Comparison of ENCODE assay signal across 21 cellular contexts in genomic region chr10:1522237-1522636, GRCh38.
DNase-seq lines count a peak whose midpoint lies in the region; ATAC-seq and TF ChIP-seq lines count a peak whose summit lies in the region.
"Had no signal": no experiment of that assay in that cellular context is flagged by ENCODE, and none has a peak within 500 bp of the region (broad histone marks: within the 10 kb centered on the region; RNA-seq: fewer than 3 reads in every experiment).

No MANE protein-coding gene starts in this region.

- H3K27ac ChIP-seq in H9 (ENCODE audit: insufficient read length, low read depth, low read length), result no peak overlapping the region
- no peak overlapping the region for H3K27ac ChIP-seq in coronary artery
- H3K27ac ChIP-seq in iPS-20b (ENCODE audit: low read length), result peak overlapping the region; percentile 20
- no peak overlapping the region for H3K27ac ChIP-seq in hepatocyte
- H3K27ac ChIP-seq in body of pancreas, result no peak overlapping the region
- H3K27ac ChIP-seq: A549, KMS-11, SJCRH30 had no signal

- no peaks in the 10 kb centered on the region; a peak in 2 of 7 replicates for H3K36me3 Mint-ChIP-seq in H9 (ENCODE audit: insufficient read depth in 1 of 3, low read depth in 3 of 3)
- H3K36me3 Mint-ChIP-seq: CD4-positive, CD25-positive, alpha-beta regulatory T cell had no signal

- no peak overlapping the region for H3T11ph ChIP-seq in H9 (ENCODE audit: low read length)

- H3K79me2 ChIP-seq in H9 (ENCODE audit: insufficient read depth, low read length) (no peaks in the 10 kb centered on the region), hepatocyte (no peaks in the 10 kb centered on the region)

- no peak overlapping the region for H3K56ac ChIP-seq in H9 (ENCODE audit: insufficient read length, low read depth, low read length)

- H3K4me1 ChIP-seq in H9 (ENCODE audit: insufficient read depth, low read length), result peaks cover 8% of the 10 kb centered on the region
- H3K4me1 ChIP-seq in iPS-20b (ENCODE audit: insufficient read depth, low read length), result peaks cover 15% of the 10 kb centered on the region; the same call in 1 of the 2 replicates
- no peaks in the 10 kb centered on the region for H3K4me1 ChIP-seq in hepatocyte (ENCODE audit: insufficient read depth)
- H3K4me1 ChIP-seq in body of pancreas, result no peaks in the 10 kb centered on the region
- H3K4me1 ChIP-seq: A549, BE2C, SJCRH30 had no signal

- no peak overlapping the region for H3K23ac ChIP-seq in H9 (ENCODE audit: insufficient read length, low read depth, low read length)

- no peak overlapping the region for H4K91ac ChIP-seq in H9 (ENCODE audit: insufficient read length, low read depth, low read length)

- H3K23me2 ChIP-seq in H9 (ENCODE audit: insufficient read length, low read depth, low read length, poor library complexity, severe bottlenecking), result no peaks in the 10 kb centered on the region

- no peak overlapping the region for H3K4me2 ChIP-seq in H9 (ENCODE audit: insufficient read depth, insufficient read length, low read length)
- no peak overlapping the region for H3K4me2 ChIP-seq in hepatocyte
- H3K4me2 ChIP-seq: A549, KMS-11 had no signal

- H3K27me3 Mint-ChIP-seq in H9 (ENCODE audit: low read depth), result no peaks in the 10 kb centered on the region; the same call in 1 of the 2 replicates
- H3K27me3 Mint-ChIP-seq: CD4-positive, CD25-positive, alpha-beta regulatory T cell had no signal

- peaks cover 40 to 46% of the 10 kb centered on the region in 2 experiments for H3K4me1 Mint-ChIP-seq in H9

- DNase-seq in H9 (no peak), coronary artery (ENCODE audit: low spot score) (peak; percentile 40), posterior vena cava (ENCODE audit: low spot score) (peak; percentile 36), hepatocyte (ENCODE audit: low spot score) (no peak), body of pancreas (no peak)
- no peak for DNase-seq in effector CD8-positive, alpha-beta T cell (lab: John Stamatoyannopoulos, UW)
- DNase-seq: BE2C; CD4-positive, CD25-positive, alpha-beta regulatory T cell; COR-L47; DMS79; IMR-90; NCI-H1092 treated with DMSO at 0.1 percent for 48 hours; NCI-H146; NCI-H226; NCI-H524; OCI-M1; SJCRH30 had no signal

- H3K18ac ChIP-seq in H9 (ENCODE audit: insufficient read length, low read depth, low read length), result peak overlapping the region; percentile 59

- H3K9me3 Mint-ChIP-seq in H9, result no peaks in the 10 kb centered on the region

- no peak overlapping the region for H2AK5ac ChIP-seq in H9 (ENCODE audit: insufficient read length, low read length)

- no CpG with 5 or more reads among the region's 4 CpGs for WGBS in H9 (ENCODE audit: extremely low coverage, insufficient read length, low lambda C conversion rate)
- WGBS in hepatocyte (ENCODE audit: low lambda C conversion rate, missing lambda C conversion rate), result 67% methylated on average over 4 of the region's 4 CpGs
- 43 to 69% methylated on average over 4 of the region's 4 CpGs for WGBS in body of pancreas, 2 donors

- H4K8ac ChIP-seq in H9 (replicated peaks; ENCODE audit: insufficient read length, low read depth, low read length), result no peak overlapping the region

- H3K27me3 ChIP-seq in H9 (ENCODE audit: insufficient read depth, low read length) (no peaks in the 10 kb centered on the region), iPS-20b (ENCODE audit: insufficient read depth, low read length) (no peaks in the 10 kb centered on the region), hepatocyte (no peaks in the 10 kb centered on the region), body of pancreas (no peaks in the 10 kb centered on the region)
- H3K27me3 ChIP-seq: BE2C, SJCRH30 had no signal

- no peak overlapping the region for H2BK5ac ChIP-seq in H9 (ENCODE audit: insufficient read length, low read length)

- intact Hi-C loops in posterior vena cava (cut with DNase I) (no loop called here), body of pancreas (cut with DNase I) (no loop called here)

- no peak overlapping the region for H2BK12ac ChIP-seq in H9 (ENCODE audit: insufficient read length, low read depth, low read length)

- no peak overlapping the region for H4K5ac ChIP-seq in H9 (ENCODE audit: insufficient read length, low read depth, low read length)

- 0 out of 2 replicates have a peak overlapping the region, but pooled peaks have one; percentile 62 for H3K14ac ChIP-seq in H9 (ENCODE audit: insufficient read depth, low read length)

- H3K9me2 ChIP-seq in hepatocyte (replicated peaks; ENCODE audit: insufficient read depth), result no peaks in the 10 kb centered on the region

- H3K9ac ChIP-seq in H9 (ENCODE audit: extremely low read depth, insufficient read length, low read length) (no peak overlapping the region), iPS-20b (ENCODE audit: low read depth, low read length) (peak overlapping the region; percentile 16; the same call in 1 of the 2 replicates)
- H3K9ac ChIP-seq: KMS-11 had no signal

- no peak overlapping the region for H2BK15ac ChIP-seq in H9 (ENCODE audit: low read depth, low read length)

- no peaks in the 10 kb centered on the region for H3K79me1 ChIP-seq in H9 (ENCODE audit: insufficient read depth, low read depth, low read length, poor library complexity, severe bottlenecking)

- no peak overlapping the region for H2BK20ac ChIP-seq in H9 (ENCODE audit: low read depth, low read length, poor library complexity, severe bottlenecking)

- H3K9me3 ChIP-seq in H9 (ENCODE audit: control insufficient read depth, low read depth, low read length) (no peaks in the 10 kb centered on the region), iPS-20b (ENCODE audit: insufficient read depth, low read depth, low read length) (no peaks in the 10 kb centered on the region), hepatocyte (ENCODE audit: low read depth) (no peaks in the 10 kb centered on the region), body of pancreas (no peaks in the 10 kb centered on the region)
- H3K9me3 ChIP-seq: A549, BE2C, SJCRH30 had no signal

- H3K4me3 Mint-ChIP-seq in H9, result peak overlapping the region in 1 of 2 experiments; percentile 33; a peak in 1 of 5 replicates
- H3K4me3 Mint-ChIP-seq: CD4-positive, CD25-positive, alpha-beta regulatory T cell had no signal

- H3K36me3 ChIP-seq in iPS-20b (ENCODE audit: insufficient read depth, low read depth, low read length) (no peaks in the 10 kb centered on the region), hepatocyte (replicated peaks; ENCODE audit: insufficient read depth, low read depth) (no peaks in the 10 kb centered on the region), body of pancreas (replicated peaks in 1 of 2; ENCODE audit: insufficient read depth in 1 of 2, low read depth in 2 of 2) (no peaks in the 10 kb centered on the region)
- H3K36me3 ChIP-seq: BE2C, SJCRH30 had no signal

- no peak for ATAC-seq in body of pancreas
- ATAC-seq: A549, HCT116 had no signal

- H3K4me3 ChIP-seq in coronary artery, result no peak overlapping the region
- H3K4me3 ChIP-seq in iPS-20b (ENCODE audit: low read length), result 0 out of 2 replicates have a peak overlapping the region, but pooled peaks have one; percentile 27
- H3K4me3 ChIP-seq in hepatocyte, result no peak overlapping the region
- H3K4me3 ChIP-seq in body of pancreas, result no peak overlapping the region
- H3K4me3 ChIP-seq: A549, SJCRH30 had no signal

- no peak overlapping the region for H2BK120ac ChIP-seq in H9 (ENCODE audit: low read depth, low read length, poor library complexity, severe bottlenecking)

- H3K27ac Mint-ChIP-seq in H9, result peak overlapping the region in 2 of 3 experiments; percentile 0 to 15; a peak in 1 of 7 replicates
- H3K27ac Mint-ChIP-seq: CD4-positive, CD25-positive, alpha-beta regulatory T cell had no signal

- no peak overlapping the region for H3K4ac ChIP-seq in H9 (ENCODE audit: low read depth, low read length)

- H4K20me1 ChIP-seq in H9 (ENCODE audit: control insufficient read depth, insufficient read depth, insufficient read length) (peaks cover 3% of the 10 kb centered on the region), hepatocyte (ENCODE audit: insufficient read depth, poor library complexity, severe bottlenecking) (peaks cover 3% of the 10 kb centered on the region)

- no peak for TF ChIP-seq POLR2A in body of pancreas (IDR thresholded peaks at IDR 0.05)

- H2AFZ ChIP-seq in H9 (ENCODE audit: low read length), result no peak overlapping the region
- H2AFZ ChIP-seq in hepatocyte, result no peak overlapping the region

- TF ChIP-seq CTCF in H9 (conservative IDR thresholded peaks at IDR 0.05) (no peak), coronary artery (IDR thresholded peaks at IDR 0.05) (no peak), hepatocyte (IDR thresholded peaks at IDR 0.05; ENCODE audit: poor library complexity) (no peak), body of pancreas (IDR thresholded peaks at IDR 0.05) (no peak)

Comparison
In these comparisons a context has a peak if more than half of its experiments do, and no peak if none do; other contexts are left out.
1. DNase-seq: peak in coronary artery (single experiment) and posterior vena cava (single experiment); none in H9 (single experiment), hepatocyte (single experiment), effector CD8-positive, alpha-beta T cell (single experiment) and body of pancreas (0 of 4).